Comparison of ENCODE assay signal across 18 cellular contexts in genomic region chr3:69271098-69271497, GRCh38.
"Had no signal": no experiment of that assay in that cellular context is flagged by ENCODE, and none has a peak within 500 bp of the region (broad histone marks: within the 10 kb centered on the region; RNA-seq: fewer than 3 reads in every experiment).

No MANE protein-coding gene starts in this region.

- H3K9me3 ChIP-seq: esophagus muscularis mucosa, gastrocnemius medialis, ovary, spleen had no signal

- H3K4me3 ChIP-seq: esophagus muscularis mucosa, gastrocnemius medialis, ovary, spleen had no signal

- H3K27ac ChIP-seq: epithelial cell of prostate, esophagus muscularis mucosa, gastrocnemius medialis, ovary, spleen had no signal

- H3K27me3 ChIP-seq: esophagus muscularis mucosa, gastrocnemius medialis, ovary, spleen had no signal

- ATAC-seq: gastrocnemius medialis; left cardiac atrium; natural killer cell; sciatic nerve; stimulated activated memory B cell treated with anti-CD40 and anti-IgM and Interleukin-4, amounts not matched to agents 10 μg/mL and 1 μg/mL and 100 μg/mL, for 72 hours had no signal

- DNase-seq: cortex of kidney; effector memory CD4-positive, alpha-beta T cell; gastrocnemius medialis; glutamatergic neuron; immature natural killer cell; left cardiac atrium; natural killer cell; ovary; retina; spleen; stimulated activated CD4-positive, alpha-beta T cell treated with anti-CD3 and anti-CD28 coated beads, Interleukin-15, amount 100 ng/mL, for 24 hours; stimulated activated CD4-positive, alpha-beta T cell treated with anti-CD3 and anti-CD28 coated beads, Interleukin-1b, Interleukin-23, amount 100 ng/mL, for 48 hours; stimulated activated CD4-positive, alpha-beta T cell treated with anti-CD3 and anti-CD28 coated beads, Interleukin-4, amount 100 ng/mL, for 24 hours; trophoblast cell had no signal

- H3K36me3 ChIP-seq: esophagus muscularis mucosa, gastrocnemius medialis, ovary, spleen had no signal

- H3K4me1 ChIP-seq: esophagus muscularis mucosa, gastrocnemius medialis, spleen had no signal
